Comparison of ENCODE assay signal across 8 cellular contexts in genomic region chr2:176092270-176093144, GRCh38. TPM values are rescaled to one million over a fixed set of nuclear protein-coding genes. Genes with fewer than 3 reads are reported as not detected.
DNase-seq lines count a peak whose midpoint lies in the region; ATAC-seq and TF ChIP-seq lines count a peak whose summit lies in the region.

HOXD13 (plus strand) TSS chr2:176092721; CDS start chr2:176092891, 170 bp downstream.

- no peak within 1 kb of the TSS for H3K9ac ChIP-seq in iPS-15b (ENCODE audit: low read depth, low read length)

- peaks cover 85% of the 10 kb centered on the region for H3K27me3 Mint-ChIP-seq in activated naive CD4-positive, alpha-beta T cell treated with anti-CD3 and anti-CD28 coated beads for 36 hours (ENCODE audit: low read depth)

- H3K9me3 ChIP-seq in iPS-15b (ENCODE audit: control insufficient read depth, insufficient read depth, low read length) (no peaks in the 10 kb centered on the region), suprapubic skin (no peaks in the 10 kb centered on the region)

- ATAC-seq in GM18511 (IDR thresholded peaks at IDR 0.05; ENCODE audit: unreplicated experiment), result no peak
- ATAC-seq in HG02852 (IDR thresholded peaks at IDR 0.05; ENCODE audit: unreplicated experiment), result no peak
- ATAC-seq in HG03457 (IDR thresholded peaks at IDR 0.05; ENCODE audit: unreplicated experiment), result no peak

- H3K36me3 Mint-ChIP-seq in activated naive CD4-positive, alpha-beta T cell treated with anti-CD3 and anti-CD28 coated beads for 36 hours (ENCODE audit: low read depth), result no peaks in the 10 kb centered on the region

- H3K4me1 ChIP-seq in iPS-15b (ENCODE audit: control insufficient read depth, insufficient read depth, low read length) (peaks cover 3% of the 10 kb centered on the region), suprapubic skin (peaks cover 42% of the 10 kb centered on the region)

- no peak for TF ChIP-seq POLR2A in suprapubic skin (IDR thresholded peaks at IDR 0.05)

- peak within 1 kb of the TSS; percentile 7 for H3K4me3 Mint-ChIP-seq in activated naive CD4-positive, alpha-beta T cell treated with anti-CD3 and anti-CD28 coated beads for 36 hours

- H3K9me3 Mint-ChIP-seq in activated naive CD4-positive, alpha-beta T cell treated with anti-CD3 and anti-CD28 coated beads for 36 hours, result peaks cover 1% of the 10 kb centered on the region

- TF ChIP-seq EP300 in suprapubic skin (IDR thresholded peaks at IDR 0.05), result no peak

- POLR2A ChIA-PET in RWPE1 (lab: Yijun Ruan, JAX; ENCODE audit: low non-redundant PET), result no interaction called here

- DNase-seq in activated naive CD4-positive, alpha-beta T cell treated with anti-CD3 and anti-CD28 coated beads for 36 hours, result no peak
- no peak for DNase-seq in activated naive CD4-positive, alpha-beta T cell treated with Interleukin-2 at 50 U/mL for 16 hours
- no peak for DNase-seq in RWPE1 (ENCODE audit: low spot score)
- DNase-seq in suprapubic skin (ENCODE audit: low spot score in 2 of 2), result peak in 1 of 2 donors; percentile 34

- H3K27me3 ChIP-seq in iPS-15b (ENCODE audit: control insufficient read depth, insufficient read depth, low read length), result peaks cover 92% of the 10 kb centered on the region
- H3K27me3 ChIP-seq in suprapubic skin, result peaks cover 100% of the 10 kb centered on the region

- TF ChIP-seq CTCF in RWPE1 (conservative IDR thresholded peaks at IDR 0.05; ENCODE audit: low read depth) (no peak), suprapubic skin (IDR thresholded peaks at IDR 0.05) (no peak)

- H3K4me1 Mint-ChIP-seq in activated naive CD4-positive, alpha-beta T cell treated with anti-CD3 and anti-CD28 coated beads for 36 hours (ENCODE audit: low read depth), result peaks cover 25% of the 10 kb centered on the region

- intact Hi-C loops in activated naive CD4-positive, alpha-beta T cell treated with anti-CD3 and anti-CD28 coated beads for 36 hours (cut with micrococcal nuclease), result no loop called here

- H3K36me3 ChIP-seq in iPS-15b (ENCODE audit: control insufficient read depth, insufficient read depth, low read length) (no peaks in the 10 kb centered on the region), suprapubic skin (no peaks in the 10 kb centered on the region)

- WGBS in suprapubic skin, result 0% methylated on average over 14 of the region's 95 CpGs

- H3K4me3 ChIP-seq in iPS-15b (ENCODE audit: low read depth, low read length) (peak within 1 kb of the TSS; percentile 46), suprapubic skin (peak within 1 kb of the TSS; percentile 46)

- CTCF ChIA-PET in activated naive CD4-positive, alpha-beta T cell treated with anti-CD3 and anti-CD28 coated beads for 36 hours (lab: Charles Lee), result no interaction called here
- CTCF ChIA-PET in RWPE1 (lab: Yijun Ruan, JAX), result interaction anchor here (0.6 to 1.3 kb wide), 6 partner anchors 12 to 889 kb away, joined by 3 to 7 read pairs (median 3); no protein-coding TSS in a partner anchor

- H3K27ac Mint-ChIP-seq in activated naive CD4-positive, alpha-beta T cell treated with anti-CD3 and anti-CD28 coated beads for 36 hours, result no peak within 1 kb of the TSS

- H3K27ac ChIP-seq in RWPE1 (peak within 1 kb of the TSS; percentile 70), suprapubic skin (no peak within 1 kb of the TSS)

RNA-seq across cellular contexts. Expression of gene HOXD13, which starts in this region (rescaled TPM):
- total RNA-seq in activated naive CD4-positive, alpha-beta T cell treated with anti-CD3 and anti-CD28 coated beads for 36 hours, result not detected
- total RNA-seq in suprapubic skin, result under 1 TPM in 1 of 4 donors, not detected in 3; 0.19 TPM
